12 cellular contexts compared by ENCODE assay signal in genomic region chr19:15613338-15613737, GRCh38. TPM values are rescaled to one million over a fixed set of nuclear protein-coding genes. Genes with fewer than 3 reads are reported as not detected.
"Had no signal": no experiment of that assay in that cellular context is flagged by ENCODE, and none has a peak within 500 bp of the region (broad histone marks: within the 10 kb centered on the region; RNA-seq: fewer than 3 reads in every experiment).

No MANE protein-coding gene starts in this region.

- H3K27ac Mint-ChIP-seq: HFFc6 had no signal

- ATAC-seq: HCT116 had no signal

- H3K4me3 Mint-ChIP-seq: HFFc6 had no signal

- H3K4me1 ChIP-seq: HAP-1 had no signal

- H3K27ac ChIP-seq: GM23248, KMS-11 had no signal

- H3K4me2 ChIP-seq: KMS-11 had no signal

- FAIRE-seq: HTR-8/SVneo had no signal

- H3K9me3 ChIP-seq: HAP-1 had no signal

- H3K4me3 ChIP-seq: GM23248, HAP-1 had no signal

- DNase-seq: GM23248, GOT3, H7, HFFc6, IMR-90, KBM-7 had no signal

RNA-seq across cellular contexts. Expression of gene CYP4F8, which starts 1.7 kb away (rescaled TPM):
- total RNA-seq: GM23248, H4, H7, HFFc6, HT-29, IMR-90 had no signal
- polyA plus RNA-seq: GM23248, IMR-90 had no signal

RNA-seq across cellular contexts. Expression of gene CYP4F3, which starts 27.4 kb away (rescaled TPM):
- total RNA-seq: GM23248, H7, HFFc6, IMR-90 had no signal
- polyA plus RNA-seq: GM23248, IMR-90 had no signal

RNA-seq across cellular contexts. Expression of gene CYP4F12, which starts 59.5 kb away (rescaled TPM):
- total RNA-seq: GM23248, H7, HFFc6, IMR-90 had no signal
- polyA plus RNA-seq: GM23248, IMR-90 had no signal
